ENCODE assay signal across 8 cellular contexts in genomic region chr2:178200331-178200730, GRCh38. TPM values are rescaled to one million over a fixed set of nuclear protein-coding genes. Genes with fewer than 3 reads are reported as not detected.
"Had no signal": no experiment of that assay in that cellular context is flagged by ENCODE, and none has a peak within 500 bp of the region (broad histone marks: within the 10 kb centered on the region; RNA-seq: fewer than 3 reads in every experiment).

No MANE protein-coding gene starts in this region.

- DNase-seq: H9, HCEC 1CT, IMR-90 had no signal

- FAIRE-seq: H1, H54, HTR-8/SVneo had no signal

- H3K4me2 ChIP-seq: GM23338 had no signal

- H2AFZ ChIP-seq: GM23338 had no signal

- H3K4me3 ChIP-seq: GM23338 had no signal

RNA-seq across cellular contexts. Expression of gene OSBPL6, which starts 6.0 kb away (rescaled TPM):
- total RNA-seq: HT-29 had no signal
